8 cellular contexts compared by ENCODE assay signal in the genomic region with DNA sequence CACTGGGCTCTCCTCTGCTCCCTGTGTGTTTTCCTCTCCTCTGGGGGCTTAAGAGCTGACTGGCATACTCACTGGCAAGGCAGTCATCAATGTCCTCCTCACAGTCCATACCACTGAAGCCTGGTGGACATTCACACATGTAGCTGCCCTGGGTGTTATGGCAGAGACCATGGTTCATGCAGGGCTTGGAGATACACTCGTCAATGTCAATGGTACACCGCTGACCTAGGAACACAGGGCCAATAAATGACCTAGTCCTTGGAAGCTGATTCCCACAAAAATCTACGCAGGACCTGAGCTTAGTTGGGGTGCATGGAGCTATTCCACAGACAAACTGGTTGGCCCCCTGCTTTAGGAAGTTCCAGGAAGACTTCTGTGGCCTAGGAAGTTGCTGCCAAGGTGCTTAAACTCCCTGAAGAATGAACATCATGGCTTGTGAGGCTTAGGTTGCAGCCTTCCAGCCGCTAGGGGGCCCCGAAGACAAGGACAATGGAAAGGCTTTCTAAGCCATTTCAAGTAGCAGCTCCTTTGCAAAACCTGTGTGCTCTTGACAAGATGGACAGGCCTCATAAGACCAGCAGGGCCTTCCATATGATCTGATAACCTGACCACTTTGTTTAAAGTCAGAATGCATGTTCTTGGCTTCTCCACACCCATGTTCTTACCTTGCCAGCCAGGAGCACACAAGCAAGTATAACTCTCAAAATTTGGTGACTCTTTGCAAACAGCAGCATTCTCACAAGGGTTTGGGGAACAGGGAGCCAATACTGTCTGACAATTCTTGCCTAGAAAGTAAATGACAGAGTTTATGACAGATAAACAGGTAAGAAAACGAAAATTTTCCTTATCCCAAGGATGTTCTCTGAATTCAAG. TPM values are rescaled to one million over a fixed set of nuclear protein-coding genes. Genes with fewer than 3 reads are reported as not detected.
A peak's percentile ranks its signal among the peaks of the same experiment; 100 is the strongest.
DNase-seq lines count a peak whose midpoint lies in the region; ATAC-seq and TF ChIP-seq lines count a peak whose summit lies in the region.

No MANE protein-coding gene starts in this region.

- intact Hi-C loops in left lung (cut with DNase I) = no loop called here

- TF ChIP-seq CTCF in GM10248 (IDR thresholded peaks at IDR 0.05; ENCODE audit: control extremely low read depth, extremely low read depth, low read depth, missing control alignments) (peak; percentile 95), left lung (IDR thresholded peaks at IDR 0.05) (peak; percentile 70 to 81)

- POLR2A ChIA-PET in GM10248 (lab: Yijun Ruan, JAX) = no interaction called here

- H3K36me3 ChIP-seq in left lung = peaks cover 0 to 61% of the 10 kb centered on the region in 2 donors

- ATAC-seq in HG03097 (IDR thresholded peaks at IDR 0.05; ENCODE audit: low FRiP score, unreplicated experiment) (peak; percentile 76), left lung (peak; percentile 96), HG03159 (IDR thresholded peaks at IDR 0.05; ENCODE audit: unreplicated experiment) (no peak)

- CTCF ChIA-PET in GM10248 (lab: Yijun Ruan, JAX) = interaction anchor here (0.7 to 8.9 kb wide), 19 partner anchors 8 to 139 kb away, joined by 3 to 100 read pairs (median 4); no protein-coding TSS in a partner anchor

- H3K27ac ChIP-seq in left lung = no peak overlapping the region

- no peaks in the 10 kb centered on the region for H3K9me3 ChIP-seq in left lung

- DNase-seq in GM10248 (ENCODE audit: extremely low spot score) = peak; percentile 58
- DNase-seq in NCI-H446 (lab: John Stamatoyannopoulos, UW) = peak; percentile 35 to 78
- peak; percentile 68 for DNase-seq in activated CD4-positive, CD25-positive, alpha-beta regulatory T cell treated with anti-CD3 and anti-CD28 coated beads, Interleukin-2, amount 50 U/mL, for 72 hours
- DNase-seq in cerebellar cortex (ENCODE audit: low spot score) = peak; percentile 84
- peak; percentile 73 to 87 for DNase-seq in left lung
- DNase-seq in stimulated activated CD4-positive, alpha-beta T cell treated with anti-CD3 and anti-CD28 coated beads, Interleukin-4, amount 100 ng/mL, for 4 hours = peak; percentile 56 to 72

- H3K27me3 ChIP-seq in left lung = no peaks in the 10 kb centered on the region

- H3K4me3 ChIP-seq in left lung = no peak overlapping the region

- H3K4me1 ChIP-seq in left lung = no peaks in the 10 kb centered on the region

RNA-seq across cellular contexts. Expression of a gene that starts 52.3 kb away (rescaled TPM):
- total RNA-seq in left lung = not detected
